1 cellular context compared by ENCODE assay signal in the genomic region with DNA sequence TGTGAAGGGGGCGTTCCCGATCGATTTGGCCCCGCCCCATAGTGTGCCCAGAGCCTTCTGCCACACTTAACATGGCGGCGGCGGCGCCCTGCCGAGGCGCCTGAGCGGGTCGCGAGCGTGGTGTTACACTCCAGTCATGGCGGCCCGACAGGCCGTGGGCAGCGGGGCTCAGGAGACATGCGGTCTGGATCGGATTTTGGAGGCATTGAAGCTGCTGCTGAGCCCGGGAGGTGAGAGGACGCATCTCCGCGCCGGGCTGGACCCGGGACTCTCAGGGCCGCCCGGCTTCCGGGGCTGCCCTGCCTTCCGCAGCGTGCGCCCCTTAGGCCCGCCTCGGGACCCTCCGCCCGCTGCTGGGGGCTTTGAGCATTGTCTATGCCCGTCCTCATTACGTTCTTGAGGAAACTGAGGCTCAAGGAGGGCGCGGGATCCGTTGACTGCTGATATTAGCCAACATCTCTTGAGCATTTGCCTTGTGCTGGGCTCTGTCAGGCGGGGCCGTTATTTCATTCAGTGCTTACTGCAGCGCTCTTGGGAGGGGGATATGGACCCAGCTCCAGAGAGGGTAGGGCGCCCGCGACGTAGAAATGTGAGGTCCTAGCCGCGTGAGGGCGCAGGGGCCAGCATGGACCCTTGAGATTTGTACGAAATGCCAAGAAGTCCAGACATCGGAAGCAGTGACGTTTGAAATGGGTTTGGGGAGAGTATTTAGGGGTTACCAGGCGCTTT.
TF ChIP-seq lines count a peak whose summit lies in the region.

A gene (plus strand): TSS at position 50 of the 729 bp plus-strand sequence. CDS start 87 bp downstream, at position 137.

TF ChIP-seq in A549, 52 proteins besides CTCF, POLR2A, EP300 and RAD21 (continued from another document):
- TF ChIP-seq, protein P1, sequence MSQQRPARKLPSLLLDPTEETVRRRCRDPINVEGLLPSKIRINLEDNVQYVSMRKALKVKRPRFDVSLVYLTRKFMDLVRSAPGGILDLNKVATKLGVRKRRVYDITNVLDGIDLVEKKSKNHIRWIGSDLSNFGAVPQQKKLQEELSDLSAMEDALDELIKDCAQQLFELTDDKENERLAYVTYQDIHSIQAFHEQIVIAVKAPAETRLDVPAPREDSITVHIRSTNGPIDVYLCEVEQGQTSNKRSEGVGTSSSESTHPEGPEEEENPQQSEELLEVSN (IDR thresholded peaks at IDR 0.05; ENCODE audit: borderline replicate concordance, low read depth), result peak; percentile 26; the same call in 1 of the 2 replicates
- TF ChIP-seq MYC (IDR thresholded peaks at IDR 0.05; ENCODE audit: borderline replicate concordance, low read length), result no peak
- TF ChIP-seq, protein P2, sequence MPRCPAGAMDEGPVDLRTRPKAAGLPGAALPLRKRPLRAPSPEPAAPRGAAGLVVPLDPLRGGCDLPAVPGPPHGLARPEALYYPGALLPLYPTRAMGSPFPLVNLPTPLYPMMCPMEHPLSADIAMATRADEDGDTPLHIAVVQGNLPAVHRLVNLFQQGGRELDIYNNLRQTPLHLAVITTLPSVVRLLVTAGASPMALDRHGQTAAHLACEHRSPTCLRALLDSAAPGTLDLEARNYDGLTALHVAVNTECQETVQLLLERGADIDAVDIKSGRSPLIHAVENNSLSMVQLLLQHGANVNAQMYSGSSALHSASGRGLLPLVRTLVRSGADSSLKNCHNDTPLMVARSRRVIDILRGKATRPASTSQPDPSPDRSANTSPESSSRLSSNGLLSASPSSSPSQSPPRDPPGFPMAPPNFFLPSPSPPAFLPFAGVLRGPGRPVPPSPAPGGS (IDR thresholded peaks at IDR 0.05), result peak; percentile 21; the same call in 1 of the 3 replicates
- TF ChIP-seq PHF8 (IDR thresholded peaks at IDR 0.05; ENCODE audit: borderline replicate concordance, low read depth), result peak; percentile 96
- TF ChIP-seq ZSCAN20 (CRISPR knock-in tag; IDR thresholded peaks at IDR 0.05), result no peak
- no peak for TF ChIP-seq ZFP36 (IDR thresholded peaks at IDR 0.05; ENCODE audit: borderline replicate concordance, partially characterized antibody)
- no peak for TF ChIP-seq SREBF2 (IDR thresholded peaks at IDR 0.05)
- TF ChIP-seq JUNB (IDR thresholded peaks at IDR 0.05), result no peak
- TF ChIP-seq CHD4 (IDR thresholded peaks at IDR 0.05; ENCODE audit: borderline replicate concordance), result no peak
- TF ChIP-seq, protein P3, sequence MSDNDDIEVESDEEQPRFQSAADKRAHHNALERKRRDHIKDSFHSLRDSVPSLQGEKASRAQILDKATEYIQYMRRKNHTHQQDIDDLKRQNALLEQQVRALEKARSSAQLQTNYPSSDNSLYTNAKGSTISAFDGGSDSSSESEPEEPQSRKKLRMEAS (IDR thresholded peaks at IDR 0.05), result peak; percentile 86
- no peak for TF ChIP-seq NR3C1 (IDR thresholded peaks at IDR 0.05)
- TF ChIP-seq, protein P4, sequence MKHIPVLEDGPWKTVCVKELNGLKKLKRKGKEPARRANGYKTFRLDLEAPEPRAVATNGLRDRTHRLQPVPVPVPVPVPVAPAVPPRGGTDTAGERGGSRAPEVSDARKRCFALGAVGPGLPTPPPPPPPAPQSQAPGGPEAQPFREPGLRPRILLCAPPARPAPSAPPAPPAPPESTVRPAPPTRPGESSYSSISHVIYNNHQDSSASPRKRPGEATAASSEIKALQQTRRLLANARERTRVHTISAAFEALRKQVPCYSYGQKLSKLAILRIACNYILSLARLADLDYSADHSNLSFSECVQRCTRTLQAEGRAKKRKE (CRISPR knock-in tag; IDR thresholded peaks at IDR 0.05; ENCODE audit: low read depth), result no peak
- TF ChIP-seq HOXA7 (CRISPR knock-in tag; IDR thresholded peaks at IDR 0.05), result no peak
- no peak for TF ChIP-seq FOSB (CRISPR knock-in tag; IDR thresholded peaks at IDR 0.05)
- peak; percentile 50 for TF ChIP-seq KDM5A (IDR thresholded peaks at IDR 0.05)
- TF ChIP-seq CHD2 (IDR thresholded peaks at IDR 0.05; ENCODE audit: low read length, partially characterized antibody), result no peak
- no peak for TF ChIP-seq MAFK (IDR thresholded peaks at IDR 0.05; ENCODE audit: partially characterized antibody)
- no peak for TF ChIP-seq TFCP2L1 (CRISPR knock-in tag; IDR thresholded peaks at IDR 0.05)
- TF ChIP-seq BHLHE40 (IDR thresholded peaks at IDR 0.05; ENCODE audit: low read depth, low read length), result no peak
- TF ChIP-seq EHMT2 (IDR thresholded peaks at IDR 0.05; ENCODE audit: low read depth), result no peak
- TF ChIP-seq HDAC2 (IDR thresholded peaks at IDR 0.05), result no peak
- no peak for TF ChIP-seq HOXB5 (CRISPR knock-in tag; IDR thresholded peaks at IDR 0.05)
- TF ChIP-seq, protein P5, sequence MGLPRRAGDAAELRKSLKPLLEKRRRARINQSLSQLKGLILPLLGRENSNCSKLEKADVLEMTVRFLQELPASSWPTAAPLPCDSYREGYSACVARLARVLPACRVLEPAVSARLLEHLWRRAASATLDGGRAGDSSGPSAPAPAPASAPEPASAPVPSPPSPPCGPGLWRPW (IDR thresholded peaks at IDR 0.05), result no peak
- TF ChIP-seq CEBPB (IDR thresholded peaks at IDR 0.05), result no peak
- no peak for TF ChIP-seq FOXS1 (CRISPR knock-in tag; IDR thresholded peaks at IDR 0.05)
- TF ChIP-seq NPAS2 (CRISPR knock-in tag; IDR thresholded peaks at IDR 0.05; ENCODE audit: borderline replicate concordance), result no peak
- no peak for TF ChIP-seq CBX2 (IDR thresholded peaks at IDR 0.05; ENCODE audit: borderline replicate concordance, low read depth)
- no peak for TF ChIP-seq HEYL (CRISPR knock-in tag; IDR thresholded peaks at IDR 0.05)
- TF ChIP-seq JUN (IDR thresholded peaks at IDR 0.05), result peak; percentile 68 to 83; a peak in 3 of 5 replicates
- no peak for TF ChIP-seq MAZ (IDR thresholded peaks at IDR 0.05; ENCODE audit: borderline replicate concordance, low read depth, low read length)
